ENCODE assay signal across 1 cellular context in the genomic region with DNA sequence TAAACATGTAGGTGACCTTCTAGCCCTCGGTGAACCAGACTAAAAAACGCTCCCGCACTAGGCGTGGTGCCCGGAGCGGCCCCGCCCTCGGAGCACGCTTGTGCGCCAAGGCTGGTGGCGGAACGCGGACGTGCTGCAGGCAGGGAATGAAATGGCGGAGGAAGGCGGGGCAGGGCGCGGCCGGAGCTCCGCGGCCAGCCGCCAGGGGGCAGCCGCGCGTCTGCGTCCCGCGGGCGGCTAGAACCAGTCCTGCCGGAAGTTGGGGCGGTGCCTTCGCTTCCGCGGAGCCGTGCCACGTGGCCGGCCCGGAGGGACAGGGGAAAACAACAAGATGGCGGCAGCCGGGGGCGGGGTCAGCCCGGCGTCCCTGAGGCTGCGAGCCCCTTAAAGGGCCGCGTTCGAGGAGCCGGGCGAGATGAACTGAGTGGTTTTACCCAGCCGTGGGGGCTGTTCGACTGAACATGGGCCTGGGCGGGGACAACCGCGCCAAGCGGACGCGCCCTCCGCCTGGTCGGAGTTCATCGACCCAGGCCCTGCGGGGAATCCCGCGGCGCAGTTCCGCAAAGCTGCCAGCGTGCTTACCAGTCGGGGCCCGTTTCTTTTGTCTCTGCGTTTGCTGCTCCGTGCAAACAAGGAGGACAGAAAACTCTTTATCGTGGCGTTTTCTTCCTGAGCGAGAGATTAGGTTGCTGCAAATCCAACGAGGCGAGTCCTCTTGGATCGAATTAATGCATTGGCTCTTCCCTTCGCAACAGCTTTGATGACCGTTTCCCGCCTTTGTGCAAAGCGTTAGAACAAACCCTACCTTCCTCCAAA.
A peak's percentile ranks its signal among the peaks of the same experiment; 100 is the strongest.
TF ChIP-seq lines count a peak whose summit lies in the region.

No MANE protein-coding gene starts in this region.

TF ChIP-seq in WTC11, 78 proteins besides CTCF, POLR2A, EP300 and RAD21 (continued from another document):
- TF ChIP-seq, protein P1, sequence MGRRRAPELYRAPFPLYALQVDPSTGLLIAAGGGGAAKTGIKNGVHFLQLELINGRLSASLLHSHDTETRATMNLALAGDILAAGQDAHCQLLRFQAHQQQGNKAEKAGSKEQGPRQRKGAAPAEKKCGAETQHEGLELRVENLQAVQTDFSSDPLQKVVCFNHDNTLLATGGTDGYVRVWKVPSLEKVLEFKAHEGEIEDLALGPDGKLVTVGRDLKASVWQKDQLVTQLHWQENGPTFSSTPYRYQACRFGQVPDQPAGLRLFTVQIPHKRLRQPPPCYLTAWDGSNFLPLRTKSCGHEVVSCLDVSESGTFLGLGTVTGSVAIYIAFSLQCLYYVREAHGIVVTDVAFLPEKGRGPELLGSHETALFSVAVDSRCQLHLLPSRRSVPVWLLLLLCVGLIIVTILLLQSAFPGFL (CRISPR knock-in tag; IDR thresholded peaks at IDR 0.05; ENCODE audit: borderline replicate concordance) = peak; percentile 64; the same call in 1 of the 2 replicates
- TF ChIP-seq, protein P2, sequence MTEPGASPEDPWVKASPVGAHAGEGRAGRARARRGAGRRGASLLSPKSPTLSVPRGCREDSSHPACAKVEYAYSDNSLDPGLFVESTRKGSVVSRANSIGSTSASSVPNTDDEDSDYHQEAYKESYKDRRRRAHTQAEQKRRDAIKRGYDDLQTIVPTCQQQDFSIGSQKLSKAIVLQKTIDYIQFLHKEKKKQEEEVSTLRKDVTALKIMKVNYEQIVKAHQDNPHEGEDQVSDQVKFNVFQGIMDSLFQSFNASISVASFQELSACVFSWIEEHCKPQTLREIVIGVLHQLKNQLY (CRISPR knock-in tag; IDR thresholded peaks at IDR 0.05) = peak; percentile 88
- peak; percentile 92 for TF ChIP-seq GABPB1 (CRISPR knock-in tag; IDR thresholded peaks at IDR 0.05)
- TF ChIP-seq HMGA2 (CRISPR knock-in tag; IDR thresholded peaks at IDR 0.05) = 0 out of 2 replicates have a peak, but pooled peaks have one; percentile 22
